Comparison of ENCODE assay signal across 8 cellular contexts in genomic region chr12:55927588-55928502, GRCh38. TPM values are rescaled to one million over a fixed set of nuclear protein-coding genes. Genes with fewer than 3 reads are reported as not detected.
A peak's percentile ranks its signal among the peaks of the same experiment; 100 is the strongest.
DNase-seq lines count a peak whose midpoint lies in the region; ATAC-seq, FAIRE-seq and TF ChIP-seq lines count a peak whose summit lies in the region.

PYM1 (minus strand) TSS chr12:55927894; CDS start chr12:55927761, 133 bp downstream.

- peak; percentile 77 to 84 for TF ChIP-seq POLR2A in H1 (IDR thresholded peaks at IDR 0.05; ENCODE audit: control extremely low read depth in 1 of 2, low read depth in 2 of 2, low read length in 2 of 2)

- CTCF ChIA-PET in activated CD4-positive, alpha-beta memory T cell treated with anti-CD3 and anti-CD28 coated beads for 36 hours (lab: Charles Lee): interaction anchor here (1.7 to 9.8 kb wide), 5 partner anchors 12 to 189 kb away, joined by 3 to 87 read pairs (median 32); partner anchors contain the start of genes MMP19, ORMDL2 and SARNP
- CTCF ChIA-PET in H1 (lab: Charles Lee; ENCODE audit: partially characterized antibody): interaction anchor here (0.6 to 7.8 kb wide), 11 partner anchors 7 to 190 kb away, joined by 3 to 71 read pairs (median 5); partner anchors contain the start of gene DNAJC14

- H2AK5ac ChIP-seq in H1 (ENCODE audit: low read depth, low read length): peak within 1 kb of the TSS; percentile 87

- H3K14ac ChIP-seq in H1 (ENCODE audit: insufficient read length): no peak within 1 kb of the TSS

- H3K4me3 ChIP-seq in BLaER1: peak within 1 kb of the TSS; percentile 96
- H3K4me3 ChIP-seq in H1 (ENCODE audit: extremely low read depth in 1 of 4, insufficient read depth in 2 of 4, low read depth in 3 of 4, low read length in 4 of 4): peak within 1 kb of the TSS; percentile 90 to 100 (median 94)
- peak within 1 kb of the TSS; percentile 86 for H3K4me3 ChIP-seq in lower lobe of right lung

- peaks cover 69% of the 10 kb centered on the region for H3K4me1 ChIP-seq in BLaER1
- peaks cover 8 to 25% (median 14%) of the 10 kb centered on the region in 4 experiments; a peak in 6 of 7 replicates for H3K4me1 ChIP-seq in H1 (replicated peaks in 1 of 4; ENCODE audit: control insufficient read depth in 3 of 4, insufficient read depth in 4 of 4, low read length in 3 of 4)
- peaks cover 55% of the 10 kb centered on the region for H3K4me1 ChIP-seq in lower lobe of right lung

- peak within 1 kb of the TSS; percentile 98 for H3K4ac ChIP-seq in H1 (replicated peaks; ENCODE audit: insufficient read length, low read depth, low read length)

- H4K20me1 ChIP-seq in BLaER1 (no peaks in the 10 kb centered on the region), H1 (replicated peaks in 1 of 2; ENCODE audit: control insufficient read depth in 1 of 2, insufficient read depth in 2 of 2, low read length in 2 of 2) (peaks cover 2 to 3% of the 10 kb centered on the region in 2 experiments)

- WGBS in H1 (ENCODE audit: extremely low coverage in 1 of 2, insufficient coverage in 1 of 2, insufficient read length in 1 of 2, insufficient replicate concordance in 2 of 2, low coverage in 1 of 2, low lambda C conversion rate in 2 of 2, missing lambda C conversion rate in 1 of 2), 2 experiments: 5% methylated on average over 49 of the region's 49 CpGs; no CpG with 5 or more reads in 1 of the 2 experiments

- peak within 1 kb of the TSS; percentile 82 for H2BK15ac ChIP-seq in H1 (ENCODE audit: low read length)

- peak within 1 kb of the TSS; percentile 90 for H4K91ac ChIP-seq in H1 (replicated peaks; ENCODE audit: insufficient read length, low read length)

- H3K4me3 Mint-ChIP-seq in activated CD4-positive, alpha-beta memory T cell treated with anti-CD3 and anti-CD28 coated beads for 36 hours: peak within 1 kb of the TSS; percentile 96

- no peaks in the 10 kb centered on the region for H3K9me3 ChIP-seq in BLaER1
- H3K9me3 ChIP-seq in H1 (ENCODE audit: insufficient read depth in 2 of 2, low read depth in 1 of 2, low read length in 1 of 2): no peaks in the 10 kb centered on the region
- no peaks in the 10 kb centered on the region for H3K9me3 ChIP-seq in lower lobe of right lung

- peak within 1 kb of the TSS; percentile 98 for H3K9ac ChIP-seq in BLaER1
- peak within 1 kb of the TSS; percentile 82 to 94 (median 88) for H3K9ac ChIP-seq in H1 (replicated peaks in 1 of 4; ENCODE audit: extremely low read depth in 1 of 4, low read depth in 3 of 4, low read length in 3 of 4)

- peak within 1 kb of the TSS; percentile 73 for H3K56ac ChIP-seq in H1 (replicated peaks; ENCODE audit: insufficient read length, low read depth, low read length)

- POLR2A ChIA-PET in activated CD4-positive, alpha-beta memory T cell treated with anti-CD3 and anti-CD28 coated beads for 36 hours (lab: Charles Lee): interaction anchor here (0.8 to 4.3 kb wide), 8 partner anchors 8 to 198 kb away, joined by 5 to 27 read pairs (median 9); partner anchors contain the start of genes CD63, DNAJC14, ORMDL2 and RAB5B
- POLR2A ChIA-PET in H1 (lab: Charles Lee; ENCODE audit: partially characterized antibody): interaction anchor here (0.6 to 4.5 kb wide), 29 partner anchors 9 to 1653 kb away, joined by 3 to 53 read pairs (median 5); partner anchors contain the start of genes CD63, DNAJC14, IKZF4 and MMP19

- peak within 1 kb of the TSS; percentile 98 for H3K27ac Mint-ChIP-seq in activated CD4-positive, alpha-beta memory T cell treated with anti-CD3 and anti-CD28 coated beads for 36 hours

- TF ChIP-seq EP300 in H1 (IDR thresholded peaks at IDR 0.05; ENCODE audit: borderline replicate concordance in 1 of 2, low read depth in 2 of 2, low read length in 2 of 2): no peak

- H2BK120ac ChIP-seq in H1 (replicated peaks; ENCODE audit: low read depth, low read length): peak within 1 kb of the TSS; percentile 30

- peak; percentile 38 for ATAC-seq in GM19025 (IDR thresholded peaks at IDR 0.05; ENCODE audit: low read depth, unreplicated experiment)
- ATAC-seq in HG03196 (IDR thresholded peaks at IDR 0.05; ENCODE audit: unreplicated experiment): peak; percentile 35
- peak; percentile 83 to 85 for ATAC-seq in lower lobe of right lung

- FAIRE-seq in H1 (lab: Jason Lieb, UNC): no peak

- peak within 1 kb of the TSS; percentile 91 for H3K18ac ChIP-seq in H1 (ENCODE audit: extremely low read depth, low read length)

- no peaks in the 10 kb centered on the region for H3K9me3 Mint-ChIP-seq in activated CD4-positive, alpha-beta memory T cell treated with anti-CD3 and anti-CD28 coated beads for 36 hours

- H3K36me3 ChIP-seq in BLaER1 (peaks cover 19% of the 10 kb centered on the region), H1 (ENCODE audit: control insufficient read depth in 2 of 4, insufficient read depth in 4 of 4, low read length in 3 of 4) (peaks cover 0 to 5% (median 1%) of the 10 kb centered on the region in 4 experiments; a peak in 2 of 8 replicates), lower lobe of right lung (peaks cover 15% of the 10 kb centered on the region)

- H3K79me2 ChIP-seq in H1 (ENCODE audit: control insufficient read depth in 1 of 2, insufficient read depth in 2 of 2, low read length in 2 of 2): peaks cover 12 to 36% of the 10 kb centered on the region in 2 experiments

- DNase-seq in NCI-H774 (lab: John Stamatoyannopoulos, UW) (peak; percentile 82), H1 (ENCODE audit: low read depth in 1 of 2, low spot score in 2 of 2) (peak; percentile 74 to 79), lower lobe of right lung (peak; percentile 91)
- DNase-seq in activated CD4-positive, alpha-beta memory T cell treated with anti-CD3 and anti-CD28 coated beads for 36 hours: peak; percentile 87
- DNase-seq in stimulated activated CD8-positive, alpha-beta memory T cell treated with anti-CD3 and anti-CD28 coated beads, Interleukin-2, amount 100 ng/mL, for 1 hour (ENCODE audit: low read depth in 2 of 2): peak; percentile 31 to 44

- H3K27ac ChIP-seq in BLaER1: peak within 1 kb of the TSS; percentile 98
- H3K27ac ChIP-seq in H1 (ENCODE audit: low read depth, low read length): peak within 1 kb of the TSS; percentile 84
- H3K27ac ChIP-seq in lower lobe of right lung: peak within 1 kb of the TSS; percentile 98

- H3K23me2 ChIP-seq in H1 (ENCODE audit: low read depth, low read length): peaks cover 18% of the 10 kb centered on the region

- peak within 1 kb of the TSS; percentile 91 for H4K8ac ChIP-seq in H1 (ENCODE audit: extremely low read depth, insufficient read depth, low read length)

- intact Hi-C loops in activated CD4-positive, alpha-beta memory T cell treated with anti-CD3 and anti-CD28 coated beads for 36 hours (cut with micrococcal nuclease): loop anchor here (1.0 kb wide), 1 partner anchor 99 kb away; the partner anchor contains the start of gene DNAJC14
- intact Hi-C loops in lower lobe of right lung (cut with DNase I): no loop called here

- H3K79me1 ChIP-seq in H1 (ENCODE audit: low read depth, low read length): peaks cover 3% of the 10 kb centered on the region; the same call in 1 of the 2 replicates

- peaks cover 35% of the 10 kb centered on the region for H3K36me3 Mint-ChIP-seq in activated CD4-positive, alpha-beta memory T cell treated with anti-CD3 and anti-CD28 coated beads for 36 hours

- no peaks in the 10 kb centered on the region for H3K27me3 Mint-ChIP-seq in activated CD4-positive, alpha-beta memory T cell treated with anti-CD3 and anti-CD28 coated beads for 36 hours

- H3K23ac ChIP-seq in H1 (ENCODE audit: insufficient read length): no peak within 1 kb of the TSS

- H4K5ac ChIP-seq in H1 (ENCODE audit: insufficient read length, low read depth, low read length): peak within 1 kb of the TSS; percentile 86

- H2BK5ac ChIP-seq in H1 (ENCODE audit: low read depth, low read length): peak within 1 kb of the TSS; percentile 99

- no peak for TF ChIP-seq CTCF in H1 (IDR thresholded peaks at IDR 0.05; ENCODE audit: control extremely low read depth in 1 of 3, insufficient read depth in 1 of 3, low read depth in 1 of 3, low read length in 3 of 3)
- TF ChIP-seq CTCF in lower lobe of right lung (IDR thresholded peaks at IDR 0.05): no peak

- H2BK12ac ChIP-seq in H1 (ENCODE audit: low read depth, low read length): peak within 1 kb of the TSS; percentile 89

- TF ChIP-seq RAD21 in H1 (IDR thresholded peaks at IDR 0.05 in 1 of 2, conservative IDR thresholded peaks at IDR 0.05 in 1 of 2; ENCODE audit: low read depth in 2 of 2, low read length in 2 of 2): no peak

- peak within 1 kb of the TSS; percentile 95 for H3K4me2 ChIP-seq in BLaER1
- peak within 1 kb of the TSS; percentile 88 to 90 for H3K4me2 ChIP-seq in H1 (ENCODE audit: insufficient read depth in 1 of 2, low read depth in 2 of 2, low read length in 2 of 2)

- H2AFZ ChIP-seq in H1 (ENCODE audit: low read length): peak within 1 kb of the TSS; percentile 71

- H3K4me1 Mint-ChIP-seq in activated CD4-positive, alpha-beta memory T cell treated with anti-CD3 and anti-CD28 coated beads for 36 hours (ENCODE audit: low read depth): peaks cover 38% of the 10 kb centered on the region

- H2BK20ac ChIP-seq in H1 (ENCODE audit: low read length): 0 out of 2 replicates have a peak within 1 kb of the TSS, but pooled peaks have one; percentile 3

- H3K27me3 ChIP-seq in BLaER1 (no peaks in the 10 kb centered on the region), H1 (replicated peaks in 1 of 4; ENCODE audit: control insufficient read depth in 3 of 4, extremely low read depth in 1 of 4, insufficient read depth in 3 of 4, low read length in 3 of 4) (peaks cover 0 to 15% (median 8%) of the 10 kb centered on the region in 4 experiments; a peak in 6 of 7 replicates), lower lobe of right lung (ENCODE audit: low read depth) (no peaks in the 10 kb centered on the region)

TF ChIP-seq in H1, 55 proteins besides CTCF, POLR2A, EP300 and RAD21 (continues in another document):
- no peak for TF ChIP-seq MAX (IDR thresholded peaks at IDR 0.05)
- TF ChIP-seq CBX5 (IDR thresholded peaks at IDR 0.05; ENCODE audit: low read depth, low read length): no peak

RNA-seq across cellular contexts. Expression of gene PYM1, which starts in this region (rescaled TPM):
- 10 to 100 TPM; 31.6 to 33.0 TPM for total RNA-seq in activated CD4-positive, alpha-beta memory T cell treated with anti-CD3 and anti-CD28 coated beads for 36 hours
- 58.5 and 58.9 TPM in 2 replicates for total RNA-seq in H1 (2021; fragmentation: NEBNext Ultra II Directional; extraction: Animal tissue kit (Norgen Biotek cat#: 25700))
- polyA plus RNA-seq in H1 (2011; rRNA removed): 37.3 and 38.7 TPM in 2 replicates
- polyA plus RNA-seq in H1 (2011; cell fraction: cytosol; rRNA removed): 63.4 TPM
- polyA plus RNA-seq in H1 (2011; cell fraction: nucleus; rRNA removed): 35.1 TPM
- 51.5 to 60.0 TPM (median 58.2 TPM) in 4 replicates for polyA plus RNA-seq in H1 (2012, experiment 1 of 2)
- 66.9 TPM for polyA plus RNA-seq in H1 (2012, experiment 2 of 2)
- 47.7 TPM for polyA plus RNA-seq in H1 (2013, experiment 1 of 2)
- polyA plus RNA-seq in H1 (2013, experiment 2 of 2): 46.9 TPM
- 19.9 and 24.5 TPM in 2 replicates for polyA minus RNA-seq in H1 (2011; rRNA and poly(A)+ RNA removed)
- 25.0 TPM for polyA minus RNA-seq in H1 (2011; cell fraction: cytosol; rRNA and poly(A)+ RNA removed)
- 22.3 TPM for polyA minus RNA-seq in H1 (2011; cell fraction: nucleus; rRNA and poly(A)+ RNA removed)
- 28.9 TPM for total RNA-seq in lower lobe of right lung

Comparison
In these comparisons a context has a peak if more than half of its experiments do, and no peak if none do; other contexts are left out.
1. Peak in every context shown above with its lines: DNase-seq, ATAC-seq, H3K4me3 ChIP-seq and H3K27ac ChIP-seq.
2. DNase-seq: peak in every context shown above with its lines; median percentile 91 in lower lobe of right lung; 87 in activated CD4-positive, alpha-beta memory T cell treated with anti-CD3 and anti-CD28 coated beads for 36 hours; 82 in NCI-H774; 76 in H1; 38 in stimulated activated CD8-positive, alpha-beta memory T cell treated with anti-CD3 and anti-CD28 coated beads, Interleukin-2, amount 100 ng/mL, for 1 hour.